In genomic region chr20:38842558-38842981, GRCh38 we compare ENCODE assay signal across 1 cellular context.
A peak's percentile ranks its signal among the peaks of the same experiment; 100 is the strongest.
TF ChIP-seq lines count a peak whose summit lies in the region.

No MANE protein-coding gene starts in this region.

TF ChIP-seq in GM12878, 131 proteins besides CTCF, POLR2A, EP300 and RAD21 (continued from another document and continues in another):
- TF ChIP-seq BACH1 (IDR thresholded peaks at IDR 0.05; ENCODE audit: borderline replicate concordance) (no peak), IRF3 (IDR thresholded peaks at IDR 0.05) (no peak), NKRF (conservative IDR thresholded peaks at IDR 0.05) (no peak), MXI1 (IDR thresholded peaks at IDR 0.05; ENCODE audit: low read depth, low read length) (peak; percentile 86), WRNIP1 (IDR thresholded peaks at IDR 0.05; ENCODE audit: borderline replicate concordance, low read depth, low read length) (no peak), CREM (IDR thresholded peaks at IDR 0.05; ENCODE audit: low read depth) (peak; percentile 83), SUZ12 (IDR thresholded peaks at IDR 0.05; ENCODE audit: unreplicated experiment) (no peak), SIX5 (IDR thresholded peaks at IDR 0.05; ENCODE audit: low read depth, low read length, severe bottlenecking) (no peak), GABPA (IDR thresholded peaks at IDR 0.05; ENCODE audit: low read depth) (0 out of 2 replicates have a peak, but pooled peaks have one; percentile 38), ZBTB11 (CRISPR knock-in tag; IDR thresholded peaks at IDR 0.05) (no peak), ATF7 (IDR thresholded peaks at IDR 0.05; ENCODE audit: low read depth) (peak; percentile 69), ZZZ3 (IDR thresholded peaks at IDR 0.05; ENCODE audit: control insufficient read depth, insufficient read length, low read depth) (no peak), GATAD2B (conservative IDR thresholded peaks at IDR 0.05; ENCODE audit: low read depth) (no peak; the same call in 1 of the 2 replicates), ZBED1 (IDR thresholded peaks at IDR 0.05; ENCODE audit: borderline replicate concordance) (no peak; the same call in 1 of the 2 replicates), CEBPB (IDR thresholded peaks at IDR 0.05; ENCODE audit: borderline replicate concordance in 1 of 2, low read depth in 2 of 2, low read length in 2 of 2) (no peak), JUNB (IDR thresholded peaks at IDR 0.05) (peak; percentile 35), NFIC (IDR thresholded peaks at IDR 0.05; ENCODE audit: low read depth, low read length) (peak; percentile 92), RELA (IDR thresholded peaks at IDR 0.05; ENCODE audit: borderline replicate concordance, partially characterized antibody) (peak; percentile 68), ZNF622 (IDR thresholded peaks at IDR 0.05) (no peak), ZNF384 (IDR thresholded peaks at IDR 0.05; ENCODE audit: borderline replicate concordance, low read depth, low read length) (peak; percentile 79), E2F8 (IDR thresholded peaks at IDR 0.05; ENCODE audit: low read depth, partially characterized antibody) (no peak), NFXL1 (IDR thresholded peaks at IDR 0.05; ENCODE audit: borderline replicate concordance) (no peak), HDAC2 (IDR thresholded peaks at IDR 0.05) (no peak), ETV6 (conservative IDR thresholded peaks at IDR 0.05 in 1 of 2, IDR thresholded peaks at IDR 0.05 in 1 of 2; ENCODE audit: borderline replicate concordance in 1 of 2, low read depth in 1 of 2) (peak in 1 of 2 experiments; percentile 59; a peak in 1 of 4 replicates), YBX1 (IDR thresholded peaks at IDR 0.05) (no peak), ZNF687 (IDR thresholded peaks at IDR 0.05) (peak; percentile 45; the same call in 1 of the 2 replicates), SREBF2 (IDR thresholded peaks at IDR 0.05; ENCODE audit: low read length) (no peak), ATF3 (IDR thresholded peaks at IDR 0.05; ENCODE audit: borderline replicate concordance, extremely low read depth, low read depth, low read length) (no peak), ZBTB40 (IDR thresholded peaks at IDR 0.05; ENCODE audit: borderline replicate concordance) (no peak), DPF2 (IDR thresholded peaks at IDR 0.05) (0 out of 2 replicates have a peak, but pooled peaks have one; percentile 33), TCF7 (IDR thresholded peaks at IDR 0.05; ENCODE audit: borderline replicate concordance) (peak; percentile 44; the same call in 1 of the 2 replicates), HSF1 (IDR thresholded peaks at IDR 0.05; ENCODE audit: low read depth, low read length) (no peak), RELB (IDR thresholded peaks at IDR 0.05; ENCODE audit: low read depth) (peak; percentile 62; the same call in 1 of the 2 replicates)
